17 cellular contexts compared by ENCODE assay signal in genomic region chr6:39199541-39199940, GRCh38. TPM values are rescaled to one million over a fixed set of nuclear protein-coding genes. Genes with fewer than 3 reads are reported as not detected.
DNase-seq lines count a peak whose midpoint lies in the region; ATAC-seq and TF ChIP-seq lines count a peak whose summit lies in the region.
"Had no signal": no experiment of that assay in that cellular context is flagged by ENCODE, and none has a peak within 500 bp of the region (broad histone marks: within the 10 kb centered on the region; RNA-seq: fewer than 3 reads in every experiment).

No MANE protein-coding gene starts in this region.

- H3K27me3 ChIP-seq in hepatocyte = no peaks in the 10 kb centered on the region

- no peaks in the 10 kb centered on the region for H3K27me3 Mint-ChIP-seq in natural killer cell treated with Interleukin-12 subunit alpha and Interleukin-12 subunit beta and Interleukin-15 and Interleukin-18, amount 100 ng/mL, for 72 hours
- no peaks in the 10 kb centered on the region for H3K27me3 Mint-ChIP-seq in natural killer cell (ENCODE audit: low read depth in 2 of 2)
- no peaks in the 10 kb centered on the region for H3K27me3 Mint-ChIP-seq in nephron progenitor cell (ENCODE audit: low read depth, poor library complexity)
- H3K27me3 Mint-ChIP-seq: CD4-positive, CD25-positive, alpha-beta regulatory T cell had no signal

- H3K9me2 ChIP-seq in hepatocyte (replicated peaks; ENCODE audit: insufficient read depth) = no peaks in the 10 kb centered on the region

- no peak overlapping the region for H3K4me2 ChIP-seq in hepatocyte
- H3K4me2 ChIP-seq: GM23338 had no signal

- TF ChIP-seq CTCF in natural killer cell (IDR thresholded peaks at IDR 0.05) = no peak
- no peak for TF ChIP-seq CTCF in hepatocyte (IDR thresholded peaks at IDR 0.05; ENCODE audit: poor library complexity)
- no peak for TF ChIP-seq CTCF in nephron progenitor cell (IDR thresholded peaks at IDR 0.05)

- 72% methylated on average over 5 of the region's 5 CpGs for WGBS in hepatocyte (ENCODE audit: low lambda C conversion rate, missing lambda C conversion rate)

- peak; percentile 53 for DNase-seq in natural killer cell treated with Interleukin-12 subunit alpha and Interleukin-12 subunit beta and Interleukin-15 and Interleukin-18, amount 100 ng/mL, for 72 hours (ENCODE audit: low spot score)
- DNase-seq in natural killer cell = no peak
- DNase-seq in hepatocyte (ENCODE audit: low spot score) = no peak
- no peak for DNase-seq in nephron progenitor cell
- DNase-seq in ACHN = no peak
- no peak for DNase-seq in HCEC 1CT
- DNase-seq: 8988T; CD4-positive, CD25-positive, alpha-beta regulatory T cell; DMS79; H9; KBM-7 had no signal

- H4K20me1 ChIP-seq in hepatocyte (ENCODE audit: insufficient read depth, poor library complexity, severe bottlenecking) = no peaks in the 10 kb centered on the region

- peaks cover 13% of the 10 kb centered on the region for H3K79me2 ChIP-seq in hepatocyte

- ATAC-seq in natural killer cell treated with Interleukin-12 subunit alpha and Interleukin-12 subunit beta and Interleukin-15 and Interleukin-18, amount 100 ng/mL, for 72 hours = no peak
- ATAC-seq in natural killer cell (no peak), HG03097 (IDR thresholded peaks at IDR 0.05; ENCODE audit: low FRiP score, unreplicated experiment) (no peak)
- ATAC-seq: GM12878, GM23338 had no signal

- peaks cover 54% of the 10 kb centered on the region for H3K4me1 ChIP-seq in hepatocyte (ENCODE audit: insufficient read depth)

- no peak overlapping the region for H3K27ac Mint-ChIP-seq in natural killer cell treated with Interleukin-12 subunit alpha and Interleukin-12 subunit beta and Interleukin-15 and Interleukin-18, amount 100 ng/mL, for 72 hours
- H3K27ac Mint-ChIP-seq in natural killer cell = no peak overlapping the region
- peak overlapping the region; percentile 89 for H3K27ac Mint-ChIP-seq in nephron progenitor cell
- H3K27ac Mint-ChIP-seq: GM23338 had no signal

- no peaks in the 10 kb centered on the region for H3K4me1 Mint-ChIP-seq in natural killer cell treated with Interleukin-12 subunit alpha and Interleukin-12 subunit beta and Interleukin-15 and Interleukin-18, amount 100 ng/mL, for 72 hours (ENCODE audit: low read depth in 2 of 2)
- H3K4me1 Mint-ChIP-seq in natural killer cell (no peaks in the 10 kb centered on the region), nephron progenitor cell (peaks cover 85% of the 10 kb centered on the region)
- H3K4me1 Mint-ChIP-seq: CD4-positive, CD25-positive, alpha-beta regulatory T cell had no signal

- in situ Hi-C loops in ACHN (cut with HindIII; ENCODE audit: low pct_ligation_motif_present, low pct_unique_long_range_greater_than_20kb, low sequenced_read_pairs) = no loop called here

- no peak overlapping the region for H3K4me3 ChIP-seq in hepatocyte
- H3K4me3 ChIP-seq: BLaER1 treated with 17β-estradiol and CSF1 and Interleukin-3, amounts not matched to agents 10 nM and 100 nM; GM12878; GM23338 had no signal

- intact Hi-C loops in natural killer cell (cut with micrococcal nuclease) = no loop called here

- no peaks in the 10 kb centered on the region for H3K36me3 ChIP-seq in hepatocyte (replicated peaks; ENCODE audit: insufficient read depth, low read depth)
- H3K36me3 ChIP-seq: BLaER1 treated with 17β-estradiol and CSF1 and Interleukin-3, amounts not matched to agents 10 nM and 100 nM had no signal

- H2AFZ ChIP-seq in hepatocyte = no peak overlapping the region
- H2AFZ ChIP-seq: GM23338 had no signal

- no peaks in the 10 kb centered on the region for H3K36me3 Mint-ChIP-seq in natural killer cell treated with Interleukin-12 subunit alpha and Interleukin-12 subunit beta and Interleukin-15 and Interleukin-18, amount 100 ng/mL, for 72 hours
- H3K36me3 Mint-ChIP-seq in natural killer cell (no peaks in the 10 kb centered on the region), nephron progenitor cell (ENCODE audit: low read depth) (peaks cover 47% of the 10 kb centered on the region)
- H3K36me3 Mint-ChIP-seq: CD4-positive, CD25-positive, alpha-beta regulatory T cell had no signal

- no peaks in the 10 kb centered on the region for H3K9me3 Mint-ChIP-seq in natural killer cell treated with Interleukin-12 subunit alpha and Interleukin-12 subunit beta and Interleukin-15 and Interleukin-18, amount 100 ng/mL, for 72 hours
- H3K9me3 Mint-ChIP-seq in natural killer cell (no peaks in the 10 kb centered on the region), nephron progenitor cell (no peaks in the 10 kb centered on the region)
- H3K9me3 Mint-ChIP-seq: CD4-positive, CD25-positive, alpha-beta regulatory T cell; GM23338; H9 had no signal

- no peaks in the 10 kb centered on the region for H3K9me3 ChIP-seq in hepatocyte (ENCODE audit: low read depth)

- H3K4me3 Mint-ChIP-seq in natural killer cell treated with Interleukin-12 subunit alpha and Interleukin-12 subunit beta and Interleukin-15 and Interleukin-18, amount 100 ng/mL, for 72 hours = no peak overlapping the region
- no peak overlapping the region for H3K4me3 Mint-ChIP-seq in natural killer cell
- H3K4me3 Mint-ChIP-seq in nephron progenitor cell = no peak overlapping the region
- H3K4me3 Mint-ChIP-seq: CD4-positive, CD25-positive, alpha-beta regulatory T cell; GM23338; H9 had no signal

- H3K27ac ChIP-seq in hepatocyte = peak overlapping the region; percentile 25
- H3K27ac ChIP-seq: BLaER1 treated with 17β-estradiol and CSF1 and Interleukin-3, amounts not matched to agents 10 nM and 100 nM; HL-60 had no signal

RNA-seq across cellular contexts. Expression of gene KCNK5, which starts 29.7 kb away (rescaled TPM):
- total RNA-seq in natural killer cell treated with Interleukin-12 subunit alpha and Interleukin-12 subunit beta and Interleukin-15 and Interleukin-18, amount 100 ng/mL, for 72 hours = 10 to 100 TPM in 1 of 2 donors, 1 to 10 TPM in 1; 2.1 to 10.9 TPM
- total RNA-seq in natural killer cell (under 1 TPM in 2 of 3 donors, not detected in 1; 0.16 to 0.50 TPM), hepatocyte (11.4 and 11.6 TPM in 2 replicates)
- 6.6 and 10.7 TPM in 2 replicates for polyA plus RNA-seq in hepatocyte
- total RNA-seq: G401 had no signal
